Comparison of ENCODE assay signal across 11 cellular contexts in genomic region chr12:52148541-52149181, GRCh38. TPM values are rescaled to one million over a fixed set of nuclear protein-coding genes. Genes with fewer than 3 reads are reported as not detected.
DNase-seq lines count a peak whose midpoint lies in the region; ATAC-seq, FAIRE-seq and TF ChIP-seq lines count a peak whose summit lies in the region.
"Had no signal": no experiment of that assay in that cellular context is flagged by ENCODE, and none has a peak within 500 bp of the region (broad histone marks: within the 10 kb centered on the region; RNA-seq: fewer than 3 reads in every experiment).

No MANE protein-coding gene starts in this region.

- no peak for TF ChIP-seq CTCF in H9 (conservative IDR thresholded peaks at IDR 0.05)
- TF ChIP-seq CTCF in PC-9 (conservative IDR thresholded peaks at IDR 0.05): no peak
- TF ChIP-seq CTCF in right atrium auricular region (IDR thresholded peaks at IDR 0.05): no peak

- no peaks in the 10 kb centered on the region for H3K23me2 ChIP-seq in H9 (ENCODE audit: insufficient read length, low read depth, low read length, poor library complexity, severe bottlenecking)

- H2BK20ac ChIP-seq in H9 (ENCODE audit: low read depth, low read length, poor library complexity, severe bottlenecking): no peak overlapping the region

- H3K23ac ChIP-seq in H9 (ENCODE audit: insufficient read length, low read depth, low read length): no peak overlapping the region

- no peak for ATAC-seq in HG03354 (IDR thresholded peaks at IDR 0.05; ENCODE audit: poor library complexity, severe bottlenecking, unreplicated experiment)

- FAIRE-seq in small intestine (lab: Jason Lieb, UNC): no peak
- FAIRE-seq: GM18507, TTC549 had no signal

- H2BK12ac ChIP-seq in H9 (ENCODE audit: insufficient read length, low read depth, low read length): no peak overlapping the region

- POLR2A ChIA-PET in PC-9 (lab: Charles Lee; ENCODE audit: unreplicated experiment): interaction anchor here (0.5 to 2.9 kb wide), 39 partner anchors 37 to 1120 kb away, joined by 3 to 51 read pairs (median 5); partner anchors contain the start of genes EIF4B, KRT6B, KRT8 and KRT80

- CTCF ChIA-PET in PC-9 (lab: Charles Lee): interaction anchor here (0.5 to 1.3 kb wide), 5 partner anchors 9 to 731 kb away, joined by 3 to 7 read pairs (median 4); no protein-coding TSS in a partner anchor

- H3K4me1 ChIP-seq in H9 (ENCODE audit: insufficient read depth, low read length): peaks cover 3% of the 10 kb centered on the region; the same call in 1 of the 2 replicates
- peaks cover 78% of the 10 kb centered on the region for H3K4me1 ChIP-seq in PC-9 (replicated peaks; ENCODE audit: insufficient read depth)
- H3K4me1 ChIP-seq in right atrium auricular region: peaks cover 0 to 56% of the 10 kb centered on the region in 2 donors
- peaks cover 0 to 12% of the 10 kb centered on the region in 2 donors for H3K4me1 ChIP-seq in small intestine (ENCODE audit: control insufficient read depth in 2 of 2, insufficient read depth in 1 of 2, low read depth in 1 of 2, low read length in 1 of 2)

- H3K9ac ChIP-seq in H9 (ENCODE audit: extremely low read depth, insufficient read length, low read length): no peak overlapping the region

- WGBS in H9 (ENCODE audit: extremely low coverage, insufficient read length, low lambda C conversion rate): no CpG with 5 or more reads among the region's 13 CpGs
- 28 to 74% (median 40%) methylated on average over 13 of the region's 13 CpGs for WGBS in small intestine, 3 donors

- H3K27ac Mint-ChIP-seq in H9: no peak overlapping the region; a peak in 2 of 7 replicates

- no peak overlapping the region for H3K56ac ChIP-seq in H9 (ENCODE audit: insufficient read length, low read depth, low read length)

- peaks cover 5% of the 10 kb centered on the region; the same call in 1 of the 2 replicates for H3K36me3 ChIP-seq in PC-9 (ENCODE audit: low read depth)
- no peaks in the 10 kb centered on the region for H3K36me3 ChIP-seq in right atrium auricular region
- no peaks in the 10 kb centered on the region for H3K36me3 ChIP-seq in small intestine (ENCODE audit: control insufficient read depth in 2 of 2, insufficient read depth in 2 of 2, low read length in 2 of 2)

- DNase-seq in H9 (peak; percentile 91), PC-9 (peak; percentile 92 to 98), right atrium auricular region (ENCODE audit: low spot score) (no peak), small intestine (peak; percentile 93), midbrain (lab: John Stamatoyannopoulos, UW) (no peak), occipital lobe (lab: John Stamatoyannopoulos, UW) (no peak)
- DNase-seq: NCI-H1048; stimulated activated CD4-positive, alpha-beta T cell treated with anti-CD3 and anti-CD28 coated beads, Interleukin-1b, Interleukin-23, amount 100 ng/mL, for 48 hours had no signal

- peak overlapping the region; percentile 44 for H3K14ac ChIP-seq in H9 (ENCODE audit: insufficient read depth, low read length)

- no peak overlapping the region for H3K4ac ChIP-seq in H9 (ENCODE audit: low read depth, low read length)

- H4K91ac ChIP-seq in H9 (ENCODE audit: insufficient read length, low read depth, low read length): peak overlapping the region; percentile 54

- peak overlapping the region; percentile 45 for H3K18ac ChIP-seq in H9 (ENCODE audit: insufficient read length, low read depth, low read length)

- H2AFZ ChIP-seq in H9 (ENCODE audit: low read length) (no peak overlapping the region), PC-9 (no peak overlapping the region)

- no peaks in the 10 kb centered on the region for H3K9me3 Mint-ChIP-seq in H9

- peaks cover 18 to 41% of the 10 kb centered on the region in 2 experiments for H3K4me1 Mint-ChIP-seq in H9

- H3K27ac ChIP-seq in H9 (ENCODE audit: insufficient read length, low read depth, low read length): no peak overlapping the region
- H3K27ac ChIP-seq in PC-9: peak overlapping the region; percentile 100
- peak overlapping the region; percentile 75 to 82 for H3K27ac ChIP-seq in right atrium auricular region
- peak overlapping the region; percentile 89 to 94 for H3K27ac ChIP-seq in small intestine (ENCODE audit: low read depth in 1 of 2, low read length in 1 of 2)

- no peak overlapping the region for H2AK5ac ChIP-seq in H9 (ENCODE audit: insufficient read length, low read length)

- no peak overlapping the region for H3K4me2 ChIP-seq in H9 (ENCODE audit: insufficient read depth, insufficient read length, low read length)
- H3K4me2 ChIP-seq in PC-9: peak overlapping the region; percentile 79

- H3K4me3 Mint-ChIP-seq in H9: no peak overlapping the region

- no peak overlapping the region for H2BK120ac ChIP-seq in H9 (ENCODE audit: low read depth, low read length, poor library complexity, severe bottlenecking)

- H3K79me1 ChIP-seq in H9 (ENCODE audit: insufficient read depth, low read depth, low read length, poor library complexity, severe bottlenecking): no peaks in the 10 kb centered on the region

- H3F3A ChIP-seq in PC-9 (ENCODE audit: insufficient read depth, low read depth): peaks cover 77% of the 10 kb centered on the region

- no peak overlapping the region for H2BK5ac ChIP-seq in H9 (ENCODE audit: insufficient read length, low read length)

- H3T11ph ChIP-seq in H9 (ENCODE audit: low read length): no peak overlapping the region

- no peak overlapping the region for H4K5ac ChIP-seq in H9 (ENCODE audit: insufficient read length, low read depth, low read length)

- H3K27me3 ChIP-seq in H9 (ENCODE audit: insufficient read depth, low read length): no peaks in the 10 kb centered on the region
- H3K27me3 ChIP-seq in PC-9 (ENCODE audit: insufficient read depth, low read depth): no peaks in the 10 kb centered on the region
- no peaks in the 10 kb centered on the region for H3K27me3 ChIP-seq in right atrium auricular region
- no peaks in the 10 kb centered on the region for H3K27me3 ChIP-seq in small intestine (ENCODE audit: control insufficient read depth in 2 of 2, insufficient read depth in 2 of 2, low read length in 2 of 2)

- H3K4me3 ChIP-seq in PC-9: peak overlapping the region; percentile 38; the same call in 1 of the 2 replicates
- H3K4me3 ChIP-seq in right atrium auricular region: no peak overlapping the region
- H3K4me3 ChIP-seq in small intestine (ENCODE audit: low read depth in 1 of 2, low read length in 2 of 2): no peak overlapping the region

- H3K36me3 Mint-ChIP-seq in H9 (ENCODE audit: insufficient read depth in 1 of 3, low read depth in 3 of 3): no peaks in the 10 kb centered on the region

- H4K8ac ChIP-seq in H9 (replicated peaks; ENCODE audit: insufficient read length, low read depth, low read length): no peak overlapping the region

- H3K27me3 Mint-ChIP-seq in H9 (ENCODE audit: low read depth): peaks cover 6% of the 10 kb centered on the region

- H4K20me1 ChIP-seq in H9 (ENCODE audit: control insufficient read depth, insufficient read depth, insufficient read length) (no peaks in the 10 kb centered on the region), PC-9 (ENCODE audit: insufficient read depth) (no peaks in the 10 kb centered on the region)

- H2BK15ac ChIP-seq in H9 (ENCODE audit: low read depth, low read length): no peak overlapping the region

- no TSS peak for BruUV-seq in PC-9 (replicated peaks; lab: Mats Ljungman, UMichigan)

- H3K9me2 ChIP-seq in PC-9 (ENCODE audit: insufficient read depth): no peaks in the 10 kb centered on the region

- H3K79me2 ChIP-seq in H9 (ENCODE audit: insufficient read depth, low read length) (no peaks in the 10 kb centered on the region), PC-9 (ENCODE audit: low read depth) (peaks cover 39% of the 10 kb centered on the region)

- intact Hi-C loops in PC-9 (cut with micrococcal nuclease; ENCODE audit: unreplicated experiment): loop anchor here (1.0 to 5.0 kb wide), 5 partner anchors 44 to 822 kb away; partner anchors contain the start of gene KRT80

- H3K9me3 ChIP-seq in H9 (ENCODE audit: control insufficient read depth, low read depth, low read length): no peaks in the 10 kb centered on the region
- H3K9me3 ChIP-seq in PC-9 (ENCODE audit: insufficient read depth, low read depth): no peaks in the 10 kb centered on the region
- no peaks in the 10 kb centered on the region for H3K9me3 ChIP-seq in right atrium auricular region
- H3K9me3 ChIP-seq in small intestine (ENCODE audit: control insufficient read depth, low read depth): no peaks in the 10 kb centered on the region

RNA-seq across cellular contexts. Expression of gene KRT80, which starts 43.2 kb away (rescaled TPM):
- total RNA-seq in H9 (2021): 0.07 TPM in 1 of 2 replicates, not detected in the other
- total RNA-seq in PC-9 (2021): 84.1 and 94.9 TPM in 2 replicates
- 1 to 10 TPM in 1 of 2 donors, under 1 TPM in 1; 0.30 to 1.5 TPM for total RNA-seq in right atrium auricular region
- 1 to 10 TPM in 1 of 3 donors, under 1 TPM in 2; 0.27 to 3.2 (median 0.89) TPM for polyA plus RNA-seq in small intestine
- not detected for total RNA-seq in occipital lobe

Comparison
In these comparisons a context has a peak if more than half of its experiments do, and no peak if none do; other contexts are left out.
1. DNase-seq: peak in H9 (single experiment), PC-9 (2 of 2) and small intestine (single experiment); none in right atrium auricular region (single experiment), midbrain (single experiment) and occipital lobe (single experiment).
2. RNA of gene KRT80, which starts 43.2 kb away (total RNA-seq): 84.1 to 94.9 TPM in PC-9; 0.30 to 1.5 TPM in right atrium auricular region, 0.07 TPM in H9 and not detected in occipital lobe (single experiment); every median in the first group is over 10 times any median in the second.